10 cellular contexts compared by ENCODE assay signal in the genomic region with DNA sequence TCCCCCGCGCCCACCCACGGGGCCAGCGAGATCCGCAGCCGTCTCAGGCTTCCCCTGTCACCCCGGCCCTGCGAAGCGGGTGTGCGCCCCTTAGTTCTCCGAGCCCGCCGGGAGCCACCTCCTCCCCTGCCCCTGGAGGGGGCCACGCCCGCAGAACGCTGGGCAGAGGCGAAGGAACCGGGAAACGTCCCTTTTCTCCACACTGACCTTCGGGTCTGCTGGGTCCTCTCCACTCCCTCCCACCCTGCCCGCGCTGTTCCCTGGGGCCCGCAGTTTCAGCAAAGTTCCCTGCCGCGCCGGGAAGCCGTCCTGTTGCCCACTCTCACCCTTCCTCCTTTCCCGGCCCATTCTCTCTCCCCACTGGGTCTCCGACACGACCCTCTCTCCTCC. TPM values are rescaled to one million over a fixed set of nuclear protein-coding genes. Genes with fewer than 3 reads are reported as not detected.
DNase-seq lines count a peak whose midpoint lies in the region; ATAC-seq, FAIRE-seq and TF ChIP-seq lines count a peak whose summit lies in the region.
"Not testable (repeated sequence)": the region's sequence is repeated elsewhere in the genome, so short reads cannot be mapped to it uniquely, and the experiment has no call there.
"Had no signal": no experiment of that assay in that cellular context is flagged by ENCODE, and none has a peak within 500 bp of the region (broad histone marks: within the 10 kb centered on the region; RNA-seq: fewer than 3 reads in every experiment).

No MANE protein-coding gene starts in this region.

- not testable (repeated sequence) for TF ChIP-seq RAD21 in A549 (conservative IDR thresholded peaks at IDR 0.05 in 1 of 2, IDR thresholded peaks at IDR 0.05 in 1 of 2); Ishikawa (IDR thresholded peaks at IDR 0.05; ENCODE audit: low read depth); SK-N-SH (IDR thresholded peaks at IDR 0.05; ENCODE audit: low read length)

- peak overlapping the region in 1 of 2 experiments; percentile 68; a peak in 2 of 6 replicates for H3K27ac ChIP-seq in A549
- not testable (repeated sequence) for H3K27ac ChIP-seq in SK-N-SH (ENCODE audit: low read depth in 2 of 2, low read length in 1 of 2); mammary epithelial cell (ENCODE audit: insufficient read depth, low read depth, low read length)

- DNase-seq in A549 (ENCODE audit: low read depth in 1 of 2, low spot score in 1 of 2); Caco-2; SK-N-SH; activated T-helper 2 cell treated with anti-CD3 and anti-CD28 coated beads, Interferon-gamma antibody, Interleukin-2, Interleukin-4, amounts not matched to agents 10 μg/mL and 5 μg/mL and 100 μg/mL, durations not matched to agents 14 hours and 24 hours and 36 hours (ENCODE audit: low spot score); mammary epithelial cell: not testable (repeated sequence)

- not testable (repeated sequence) for H3K36me3 Mint-ChIP-seq in Caco-2 (ENCODE audit: insufficient read depth, unreplicated experiment); activated T-helper 2 cell treated with anti-CD3 and anti-CD28 coated beads, Interferon-gamma antibody, Interleukin-2, Interleukin-4, amounts not matched to agents 10 μg/mL and 5 μg/mL and 100 μg/mL, durations not matched to agents 14 hours and 24 hours and 36 hours (ENCODE audit: low read depth)

- not testable (repeated sequence) for H3K79me2 ChIP-seq in SK-N-SH (ENCODE audit: insufficient read depth); mammary epithelial cell (ENCODE audit: insufficient read depth, low read length)

- H3K27me3 Mint-ChIP-seq in Caco-2 (ENCODE audit: insufficient read depth, unreplicated experiment) = not testable (repeated sequence)
- H3K27me3 Mint-ChIP-seq in activated T-helper 2 cell treated with anti-CD3 and anti-CD28 coated beads, Interferon-gamma antibody, Interleukin-2, Interleukin-4, amounts not matched to agents 10 μg/mL and 5 μg/mL and 100 μg/mL, durations not matched to agents 14 hours and 24 hours and 36 hours (ENCODE audit: low read depth) = peaks cover 14% of the 10 kb centered on the region

- intact Hi-C loops in Caco-2 (cut with micrococcal nuclease; ENCODE audit: unreplicated experiment); activated T-helper 2 cell treated with anti-CD3 and anti-CD28 coated beads, Interferon-gamma antibody, Interleukin-2, Interleukin-4, amounts not matched to agents 10 μg/mL and 5 μg/mL and 100 μg/mL, durations not matched to agents 14 hours and 24 hours and 36 hours (cut with micrococcal nuclease); mammary epithelial cell (cut with micrococcal nuclease): not testable (repeated sequence)

- not testable (repeated sequence) for TF ChIP-seq EP300 in A549 (IDR thresholded peaks at IDR 0.05); Ishikawa (IDR thresholded peaks at IDR 0.05; ENCODE audit: borderline replicate concordance); SK-N-SH (IDR thresholded peaks at IDR 0.05; ENCODE audit: borderline replicate concordance in 1 of 2, low read depth in 1 of 2, low read length in 1 of 2)

- peak overlapping the region; percentile 48; the same call in 1 of the 2 replicates for H3K9ac ChIP-seq in SK-N-SH
- not testable (repeated sequence) for H3K9ac ChIP-seq in mammary epithelial cell (ENCODE audit: insufficient read depth, low read length)

- FAIRE-seq in A549 (lab: Jason Lieb, UNC) = not testable (repeated sequence)

- H3K27ac Mint-ChIP-seq in Caco-2 (ENCODE audit: unreplicated experiment); activated T-helper 2 cell treated with anti-CD3 and anti-CD28 coated beads, Interferon-gamma antibody, Interleukin-2, Interleukin-4, amounts not matched to agents 10 μg/mL and 5 μg/mL and 100 μg/mL, durations not matched to agents 14 hours and 24 hours and 36 hours: not testable (repeated sequence)

- H4K20me1 ChIP-seq in SK-N-SH (ENCODE audit: insufficient read depth); mammary epithelial cell (ENCODE audit: insufficient read depth, low read length): not testable (repeated sequence)

- not testable (repeated sequence) for H3K36me3 ChIP-seq in Caco-2 (ENCODE audit: control insufficient read depth, insufficient read depth, low read length); SK-N-SH (replicated peaks in 1 of 2; ENCODE audit: control insufficient read depth in 1 of 2, insufficient read depth in 2 of 2, low read length in 1 of 2); mammary epithelial cell (ENCODE audit: insufficient read depth, low read length); neuron (ENCODE audit: insufficient read depth, low read length)

- not testable (repeated sequence) for ATAC-seq in A549

- H3K4me2 ChIP-seq in A549 (peak overlapping the region; percentile 58; the same call in 2 of the 3 replicates), SK-N-SH (peak overlapping the region; percentile 76)
- H3K4me2 ChIP-seq in mammary epithelial cell (ENCODE audit: insufficient read depth, low read depth, low read length) = not testable (repeated sequence)

- not testable (repeated sequence) for H2AFZ ChIP-seq in SK-N-SH (ENCODE audit: low read depth); mammary epithelial cell (ENCODE audit: low read depth, low read length); neuron (ENCODE audit: low read depth, low read length)

- not testable (repeated sequence) for TF ChIP-seq POLR2A in A549 (IDR thresholded peaks at IDR 0.05; ENCODE audit: low read length)

- not testable (repeated sequence) for BruUV-seq in Caco-2 (replicated peaks; lab: Mats Ljungman, UMichigan); mammary epithelial cell (replicated peaks; lab: Mats Ljungman, UMichigan)

- not testable (repeated sequence) for H3K9me3 ChIP-seq in A549; Caco-2; SK-N-SH; mammary epithelial cell (replicated peaks; ENCODE audit: insufficient read depth, low read length); neuron (ENCODE audit: low read length)

- in situ Hi-C loops in mammary epithelial cell (cut with MboI; ENCODE audit: low sequenced_read_pairs in 2 of 2) = not testable (repeated sequence)

- not testable (repeated sequence) for H3K27me3 ChIP-seq in Caco-2 (replicated peaks; ENCODE audit: control insufficient read depth, insufficient read depth, low read length); SK-N-SH (ENCODE audit: insufficient read depth); mammary epithelial cell (ENCODE audit: insufficient read depth, low read length); neuron (ENCODE audit: insufficient read depth, low read length)

- not testable (repeated sequence) for H3F3A ChIP-seq in SK-N-SH (replicated peaks; ENCODE audit: insufficient read depth)

- WGBS in A549 (ENCODE audit: missing lambda C conversion rate) = no CpG with 5 or more reads among the region's 30 CpGs
- 13% methylated on average over 13 of the region's 30 CpGs for WGBS in SK-N-SH (ENCODE audit: low lambda C conversion rate)
- WGBS in mammary epithelial cell (ENCODE audit: low coverage, missing lambda C conversion rate) = no CpG with 5 or more reads among the region's 30 CpGs

- H3K4me1 Mint-ChIP-seq in Caco-2 (ENCODE audit: low read depth, unreplicated experiment); activated T-helper 2 cell treated with anti-CD3 and anti-CD28 coated beads, Interferon-gamma antibody, Interleukin-2, Interleukin-4, amounts not matched to agents 10 μg/mL and 5 μg/mL and 100 μg/mL, durations not matched to agents 14 hours and 24 hours and 36 hours (ENCODE audit: low read depth): not testable (repeated sequence)

- H3K4me3 ChIP-seq in A549 (peak overlapping the region; percentile 40), Caco-2 (ENCODE audit: low read depth, low read length) (peak overlapping the region; percentile 39), SK-N-SH (ENCODE audit: low read depth in 2 of 2, low read length in 1 of 2) (peak overlapping the region; percentile 51), mammary epithelial cell (replicated peaks in 1 of 3; ENCODE audit: insufficient read depth in 1 of 3, low read depth in 2 of 3, low read length in 3 of 3) (peak overlapping the region in 2 of 3 experiments; percentile 20 to 45), neuron (ENCODE audit: low read length) (peak overlapping the region; percentile 36)

- not testable (repeated sequence) for TF ChIP-seq CTCF in A549 (IDR thresholded peaks at IDR 0.05); Caco-2 (IDR thresholded peaks at IDR 0.05; ENCODE audit: insufficient read depth in 1 of 2, low read depth in 1 of 2, low read length in 1 of 2, severe bottlenecking in 1 of 2, unreplicated experiment in 1 of 2); SK-N-SH (IDR thresholded peaks at IDR 0.05); mammary epithelial cell (conservative IDR thresholded peaks at IDR 0.05 in 1 of 2, IDR thresholded peaks at IDR 0.05 in 1 of 2; ENCODE audit: extremely low read depth in 1 of 2, insufficient read depth in 1 of 2, low read depth in 1 of 2, low read length in 2 of 2)

- H3K4me3 Mint-ChIP-seq in Caco-2 (ENCODE audit: unreplicated experiment) = peak overlapping the region; percentile 27
- peak overlapping the region; percentile 2 for H3K4me3 Mint-ChIP-seq in activated T-helper 2 cell treated with anti-CD3 and anti-CD28 coated beads, Interferon-gamma antibody, Interleukin-2, Interleukin-4, amounts not matched to agents 10 μg/mL and 5 μg/mL and 100 μg/mL, durations not matched to agents 14 hours and 24 hours and 36 hours (ENCODE audit: low read depth)

- not testable (repeated sequence) for H3K4me1 ChIP-seq in A549; Caco-2; SK-N-SH (ENCODE audit: control insufficient read depth in 1 of 2, insufficient read depth in 2 of 2, low read depth in 1 of 2, low read length in 1 of 2); mammary epithelial cell (ENCODE audit: insufficient read depth, low read length); neuron (ENCODE audit: insufficient read depth, low read length)

- dilution Hi-C loops in mammary epithelial cell (cut with HindIII; ENCODE audit: low sequenced_read_pairs) = not testable (repeated sequence)

- H3K9me3 Mint-ChIP-seq in Caco-2 (ENCODE audit: unreplicated experiment); activated T-helper 2 cell treated with anti-CD3 and anti-CD28 coated beads, Interferon-gamma antibody, Interleukin-2, Interleukin-4, amounts not matched to agents 10 μg/mL and 5 μg/mL and 100 μg/mL, durations not matched to agents 14 hours and 24 hours and 36 hours: not testable (repeated sequence)

- POLR2A ChIA-PET in A549 (lab: Yijun Ruan, JAX); Caco-2 (lab: Charles Lee); SK-N-SH (lab: Yijun Ruan, JAX): not testable (repeated sequence)

- H3K9me2 ChIP-seq in SK-N-SH = not testable (repeated sequence)

- CTCF ChIA-PET in A549 (lab: Yijun Ruan, JAX); Caco-2 (lab: Charles Lee); SK-N-SH (lab: Yijun Ruan, JAX); mammary epithelial cell (lab: Charles Lee; ENCODE audit: low non-redundant PET): not testable (repeated sequence)

RNA-seq across cellular contexts. Expression of a gene that starts 11.2 kb away (rescaled TPM):
- polyA plus RNA-seq in A549 (2011; rRNA removed) = 0.05 TPM in 1 of 2 replicates, not detected in the other
- 0.03 and 0.06 TPM in 2 replicates for polyA plus RNA-seq in A549 (2012; cell fraction: cytosol; rRNA removed)
- not detected in 2 replicates for polyA plus RNA-seq in A549 (2012; cell fraction: nucleus; rRNA removed)
- polyA plus RNA-seq in A549 (2017; fragmentation: RNase III; extraction: RNeasy Plus Mini Kit Qiagen cat#74134 plus additional on column Dnase treatment) = not detected in 3 replicates
- 0.49 TPM in 1 of 2 replicates, not detected in the other for polyA minus RNA-seq in A549 (2011; rRNA and poly(A)+ RNA removed)
- not detected in 2 replicates for total RNA-seq in Caco-2 (2022)
- not detected in 2 replicates for polyA plus RNA-seq in SK-N-SH (2012; rRNA removed)
- polyA plus RNA-seq in SK-N-SH (2012; cell fraction: cytosol; rRNA removed) = not detected in 2 replicates
- not detected in 2 replicates for polyA plus RNA-seq in SK-N-SH (2012; cell fraction: nucleus; rRNA removed)
- total RNA-seq in activated T-helper 2 cell treated with anti-CD3 and anti-CD28 coated beads, Interferon-gamma antibody, Interleukin-2, Interleukin-4, amounts not matched to agents 10 μg/mL and 5 μg/mL and 100 μg/mL, durations not matched to agents 14 hours and 24 hours and 36 hours = not detected in 2 replicates
- total RNA-seq in mammary epithelial cell = not detected
- polyA plus RNA-seq in mammary epithelial cell = not detected
- not detected for polyA minus RNA-seq in mammary epithelial cell
- total RNA-seq: CD4-positive, alpha-beta T cell; Peyer's patch had no signal
- polyA plus RNA-seq: AG04450 had no signal
